In the genomic region with DNA sequence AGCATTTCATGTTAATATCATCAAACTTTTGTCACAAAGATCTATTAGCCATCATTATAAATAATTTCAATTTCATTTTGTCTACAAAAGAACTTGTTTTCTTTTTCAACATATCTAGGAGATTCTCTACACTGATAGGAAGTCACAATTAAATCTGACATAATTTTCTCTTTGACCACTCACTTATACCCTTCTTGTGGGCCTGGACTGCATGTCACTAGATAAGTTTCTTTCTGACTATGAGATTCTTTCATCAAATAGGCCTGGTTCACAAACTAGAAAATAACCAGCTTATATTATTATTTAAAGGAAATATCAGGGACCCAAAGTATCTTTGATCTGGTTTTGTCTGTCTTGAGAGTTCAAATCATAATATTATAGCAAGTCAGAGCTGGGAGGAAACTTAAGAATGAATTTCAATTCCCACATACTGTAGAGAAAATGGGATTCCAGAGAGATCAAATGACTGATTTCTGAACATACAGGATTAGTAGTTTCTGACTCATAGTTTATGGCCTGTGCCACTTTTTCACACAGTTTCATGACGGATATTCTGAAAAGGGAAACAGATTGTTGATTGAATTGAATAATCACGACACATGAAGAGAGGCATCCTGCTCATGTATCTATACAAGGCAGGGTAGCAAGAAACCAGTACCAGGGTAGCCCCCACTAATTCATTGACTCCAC, we compare ENCODE assay signal across 17 cellular contexts.
DNase-seq lines count a peak whose midpoint lies in the region; ATAC-seq and TF ChIP-seq lines count a peak whose summit lies in the region.
"Had no signal": no experiment of that assay in that cellular context is flagged by ENCODE, and none has a peak within 500 bp of the region (broad histone marks: within the 10 kb centered on the region; RNA-seq: fewer than 3 reads in every experiment).

No MANE protein-coding gene starts in this region.

- CTCF ChIA-PET in activated CD4-positive, alpha-beta T cell treated with anti-CD3 and anti-CD28 coated beads, Interleukin-2, amount 10 ng/mL, durations not matched to agents 7 days and 5 days (lab: Charles Lee), result no interaction called here

- no peaks in the 10 kb centered on the region for H3K9me3 ChIP-seq in adipocyte (ENCODE audit: control insufficient read depth, low read length)

- DNase-seq in adipocyte (ENCODE audit: low read depth), result peak; percentile 74
- peak; percentile 54 to 78 for DNase-seq in foreskin keratinocyte
- DNase-seq in activated CD4-positive, alpha-beta T cell treated with anti-CD3 and anti-CD28 coated beads, Interleukin-2, amount 10 ng/mL, durations not matched to agents 7 days and 5 days, result no peak
- DNase-seq in stimulated activated CD4-positive, alpha-beta T cell treated with anti-CD3 and anti-CD28 coated beads, Interleukin-4, amount 100 ng/mL, for 24 hours, result no peak
- DNase-seq in NCI-H2171 (lab: John Stamatoyannopoulos, UW), result no peak
- no peak for DNase-seq in C1 segment of cervical spinal cord (lab: John Stamatoyannopoulos, UW)
- DNase-seq: activated CD4-positive, alpha-beta T cell treated with anti-CD3 and anti-CD28 coated beads, Interleukin-2, amount 50 U/mL, for 1 hour; activated naive CD4-positive, alpha-beta T cell treated with anti-CD3 and anti-CD28 coated beads, Interleukin-2, amount 10 ng/mL, durations not matched to agents 7 days and 5 days; DND-41; effector memory CD4-positive, alpha-beta T cell; H9; naive thymus-derived CD8-positive, alpha-beta T cell; NCI-H69; stimulated activated naive B cell treated with anti-CD40 and anti-IgM and Interleukin-4, amounts not matched to agents 10 μg/mL and 1 μg/mL and 100 μg/mL, for 72 hours; SW 1271 had no signal

- no peak for TF ChIP-seq CTCF in foreskin keratinocyte (conservative IDR thresholded peaks at IDR 0.05)

- no peak overlapping the region for H3K27ac Mint-ChIP-seq in activated CD4-positive, alpha-beta T cell treated with anti-CD3 and anti-CD28 coated beads, Interleukin-2, amount 10 ng/mL, durations not matched to agents 7 days and 5 days
- H3K27ac Mint-ChIP-seq: activated naive CD4-positive, alpha-beta T cell treated with anti-CD3 and anti-CD28 coated beads, Interleukin-2, amount 10 ng/mL, durations not matched to agents 7 days and 5 days; naive thymus-derived CD8-positive, alpha-beta T cell; stimulated activated naive B cell treated with anti-CD40 and anti-IgM and Interleukin-4, amounts not matched to agents 10 μg/mL and 1 μg/mL and 100 μg/mL, for 72 hours had no signal

- peaks cover 2% of the 10 kb centered on the region for H3K9me3 Mint-ChIP-seq in activated CD4-positive, alpha-beta T cell treated with anti-CD3 and anti-CD28 coated beads, Interleukin-2, amount 10 ng/mL, durations not matched to agents 7 days and 5 days
- H3K9me3 Mint-ChIP-seq: activated naive CD4-positive, alpha-beta T cell treated with anti-CD3 and anti-CD28 coated beads, Interleukin-2, amount 10 ng/mL, durations not matched to agents 7 days and 5 days; H9 had no signal

- H3K9ac ChIP-seq in adipocyte (ENCODE audit: low read length), result peak overlapping the region; percentile 37

- H3K4me3 Mint-ChIP-seq in activated CD4-positive, alpha-beta T cell treated with anti-CD3 and anti-CD28 coated beads, Interleukin-2, amount 10 ng/mL, durations not matched to agents 7 days and 5 days, result no peak overlapping the region
- H3K4me3 Mint-ChIP-seq: activated naive CD4-positive, alpha-beta T cell treated with anti-CD3 and anti-CD28 coated beads, Interleukin-2, amount 10 ng/mL, durations not matched to agents 7 days and 5 days; H9; naive thymus-derived CD8-positive, alpha-beta T cell; stimulated activated naive B cell treated with anti-CD40 and anti-IgM and Interleukin-4, amounts not matched to agents 10 μg/mL and 1 μg/mL and 100 μg/mL, for 72 hours had no signal

- H3K27me3 ChIP-seq in ACC112 (ENCODE audit: insufficient read depth, low read length), result no peaks in the 10 kb centered on the region
- no peaks in the 10 kb centered on the region for H3K27me3 ChIP-seq in adipocyte (replicated peaks; ENCODE audit: control insufficient read depth, insufficient read depth, low read length)
- no peaks in the 10 kb centered on the region for H3K27me3 ChIP-seq in foreskin keratinocyte

- ATAC-seq in HG02885 (IDR thresholded peaks at IDR 0.05; ENCODE audit: poor library complexity, unreplicated experiment) (peak; percentile 68), foreskin keratinocyte (peak; percentile 91)
- ATAC-seq: naive thymus-derived CD8-positive, alpha-beta T cell; stimulated activated naive B cell treated with anti-CD40 and anti-IgM and Interleukin-4, amounts not matched to agents 10 μg/mL and 1 μg/mL and 100 μg/mL, for 72 hours had no signal

- no peaks in the 10 kb centered on the region for H3K79me2 ChIP-seq in ACC112 (ENCODE audit: control insufficient read depth, insufficient read depth, low read length, unreplicated experiment)

- H3K4me3 ChIP-seq in ACC112 (ENCODE audit: low read depth, low read length), result peak overlapping the region; percentile 59
- H3K4me3 ChIP-seq in adipocyte (ENCODE audit: low read length), result peak overlapping the region; percentile 55

- POLR2A ChIA-PET in activated CD4-positive, alpha-beta T cell treated with anti-CD3 and anti-CD28 coated beads, Interleukin-2, amount 10 ng/mL, durations not matched to agents 7 days and 5 days (lab: Charles Lee), result no interaction called here

- H2AFZ ChIP-seq in ACC112 (ENCODE audit: low read length, unreplicated experiment), result peak overlapping the region; percentile 72

- no peaks in the 10 kb centered on the region for H3K4me1 Mint-ChIP-seq in activated CD4-positive, alpha-beta T cell treated with anti-CD3 and anti-CD28 coated beads, Interleukin-2, amount 10 ng/mL, durations not matched to agents 7 days and 5 days
- H3K4me1 Mint-ChIP-seq: activated naive CD4-positive, alpha-beta T cell treated with anti-CD3 and anti-CD28 coated beads, Interleukin-2, amount 10 ng/mL, durations not matched to agents 7 days and 5 days; H9; naive thymus-derived CD8-positive, alpha-beta T cell; stimulated activated naive B cell treated with anti-CD40 and anti-IgM and Interleukin-4, amounts not matched to agents 10 μg/mL and 1 μg/mL and 100 μg/mL, for 72 hours had no signal

- no peaks in the 10 kb centered on the region for H3K27me3 Mint-ChIP-seq in activated CD4-positive, alpha-beta T cell treated with anti-CD3 and anti-CD28 coated beads, Interleukin-2, amount 10 ng/mL, durations not matched to agents 7 days and 5 days
- H3K27me3 Mint-ChIP-seq: activated naive CD4-positive, alpha-beta T cell treated with anti-CD3 and anti-CD28 coated beads, Interleukin-2, amount 10 ng/mL, durations not matched to agents 7 days and 5 days; stimulated activated naive B cell treated with anti-CD40 and anti-IgM and Interleukin-4, amounts not matched to agents 10 μg/mL and 1 μg/mL and 100 μg/mL, for 72 hours had no signal

- H3K36me3 ChIP-seq in ACC112 (ENCODE audit: insufficient read depth, low read length), result no peaks in the 10 kb centered on the region
- no peaks in the 10 kb centered on the region for H3K36me3 ChIP-seq in adipocyte (ENCODE audit: control insufficient read depth, insufficient read depth, low read length, severe bottlenecking)

- H3K36me3 Mint-ChIP-seq in activated CD4-positive, alpha-beta T cell treated with anti-CD3 and anti-CD28 coated beads, Interleukin-2, amount 10 ng/mL, durations not matched to agents 7 days and 5 days (ENCODE audit: low read depth), result no peaks in the 10 kb centered on the region
- H3K36me3 Mint-ChIP-seq: activated naive CD4-positive, alpha-beta T cell treated with anti-CD3 and anti-CD28 coated beads, Interleukin-2, amount 10 ng/mL, durations not matched to agents 7 days and 5 days; naive thymus-derived CD8-positive, alpha-beta T cell; stimulated activated naive B cell treated with anti-CD40 and anti-IgM and Interleukin-4, amounts not matched to agents 10 μg/mL and 1 μg/mL and 100 μg/mL, for 72 hours had no signal

- peaks cover 62% of the 10 kb centered on the region for H3K4me1 ChIP-seq in ACC112 (ENCODE audit: control insufficient read depth, insufficient read depth, low read length, unreplicated experiment)
- peaks cover 45% of the 10 kb centered on the region for H3K4me1 ChIP-seq in adipocyte (ENCODE audit: control insufficient read depth, insufficient read depth, low read length)
- H3K4me1 ChIP-seq in foreskin keratinocyte, result peaks cover 17% of the 10 kb centered on the region

- H3K27ac ChIP-seq in ACC112 (ENCODE audit: low read depth, low read length), result peak overlapping the region; percentile 98
- H3K27ac ChIP-seq in foreskin keratinocyte, result peak overlapping the region; percentile 91

Comparison
In these comparisons a context has a peak if more than half of its experiments do, and no peak if none do; other contexts are left out.
1. DNase-seq: peak in adipocyte (single experiment) and foreskin keratinocyte (2 of 2); none in activated CD4-positive, alpha-beta T cell treated with anti-CD3 and anti-CD28 coated beads, Interleukin-2, amount 10 ng/mL, durations not matched to agents 7 days and 5 days (single experiment), stimulated activated CD4-positive, alpha-beta T cell treated with anti-CD3 and anti-CD28 coated beads, Interleukin-4, amount 100 ng/mL, for 24 hours (single experiment), NCI-H2171 (single experiment) and C1 segment of cervical spinal cord (0 of 14).